ENCODE assay signal across 6 cellular contexts in the genomic region with DNA sequence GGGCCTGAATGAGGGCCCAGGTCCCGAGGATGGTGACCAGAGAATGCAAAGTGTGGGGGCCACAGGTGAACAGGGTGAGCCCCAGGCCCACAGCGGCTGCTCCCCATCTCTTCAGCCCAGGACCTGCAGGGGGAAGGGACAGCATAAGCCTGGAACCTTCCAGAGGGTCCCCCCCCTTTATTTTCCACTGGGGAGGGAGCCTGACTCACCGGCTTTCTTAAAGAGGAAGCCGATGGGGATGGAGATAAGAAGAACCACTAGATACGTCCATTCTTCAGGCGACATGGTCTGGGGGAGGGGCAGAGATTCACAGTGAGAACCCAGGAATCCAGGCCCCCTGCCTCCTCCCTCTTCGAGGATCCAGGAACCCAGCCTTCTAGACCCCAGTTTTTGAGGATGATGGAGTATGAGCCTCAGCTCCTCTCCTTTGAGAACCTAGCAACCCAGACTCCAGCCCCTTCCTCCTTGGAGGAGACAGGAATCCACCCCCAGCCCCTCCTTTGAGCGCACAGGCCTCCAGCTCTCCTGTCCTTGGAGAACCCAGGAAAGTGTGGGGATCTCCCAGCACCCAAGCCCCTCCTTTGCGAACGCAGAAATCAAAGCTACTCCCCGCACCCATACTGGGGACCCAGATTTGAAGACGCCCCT. TPM values are rescaled to one million over a fixed set of nuclear protein-coding genes. Genes with fewer than 3 reads are reported as not detected.
DNase-seq lines count a peak whose midpoint lies in the region; ATAC-seq, FAIRE-seq and TF ChIP-seq lines count a peak whose summit lies in the region.

No MANE protein-coding gene starts in this region.

- intact Hi-C loops in HepG2 (cut with micrococcal nuclease; ENCODE audit: unreplicated experiment) (no loop called here), uterus (cut with DNase I; ENCODE audit: low total_unique reads) (no loop called here)

- H3K4me3 ChIP-seq in MM.1S (ENCODE audit: low read length): peak overlapping the region; percentile 71
- H3K4me3 ChIP-seq in HepG2 (replicated peaks in 1 of 3; ENCODE audit: insufficient read depth in 1 of 3, low read depth in 2 of 3, low read length in 3 of 3): peak overlapping the region; percentile 73 to 88 (median 74)
- peak overlapping the region; percentile 53 to 63 for H3K4me3 ChIP-seq in uterus

- DNase-seq in MM.1S (no peak), HepG2 (ENCODE audit: low spot score) (no peak), uterus (peak in 1 of 2 donors; percentile 43), GM13976 (ENCODE audit: low spot score) (no peak), NCI-H526 treated with DMSO at 0.1 percent for 48 hours (lab: John Stamatoyannopoulos, UW) (no peak)
- peak; percentile 72 to 73 for DNase-seq in activated T-cell treated with anti-CD3 and anti-CD28 coated beads, Interleukin-2, amount 50 U/mL, for 48 hours

- FAIRE-seq in HepG2 (lab: Jason Lieb, UNC): no peak

- H3K79me2 ChIP-seq in MM.1S (ENCODE audit: low read length) (peaks cover 30% of the 10 kb centered on the region), HepG2 (ENCODE audit: insufficient read depth, low read length) (peaks cover 25% of the 10 kb centered on the region)

- in situ Hi-C loops in HepG2 (cut with HindIII; ENCODE audit: extremely low pct_ligation_motif_present, low pct_unique_long_range_greater_than_20kb) (no loop called here), GM13976 (cut with MboI; ENCODE audit: low sequenced_read_pairs, unreplicated experiment) (no loop called here)

- H3K36me3 ChIP-seq in MM.1S (replicated peaks; ENCODE audit: insufficient read depth, low read length): no peaks in the 10 kb centered on the region
- H3K36me3 ChIP-seq in HepG2 (replicated peaks in 1 of 2; ENCODE audit: control insufficient read depth in 1 of 2, insufficient read depth in 2 of 2, low read length in 2 of 2): peaks cover 3 to 17% of the 10 kb centered on the region in 2 experiments; a peak in 4 of 5 replicates
- no peaks in the 10 kb centered on the region for H3K36me3 ChIP-seq in uterus

- H3K27ac ChIP-seq in MM.1S (ENCODE audit: low read length) (no peak overlapping the region), HepG2 (ENCODE audit: extremely low read length, insufficient read depth, low read length) (peak overlapping the region; percentile 96), uterus (peak overlapping the region; percentile 98)

- H3K27me3 ChIP-seq in MM.1S (replicated peaks; ENCODE audit: insufficient read depth, low read length) (no peaks in the 10 kb centered on the region), HepG2 (ENCODE audit: control insufficient read depth in 1 of 2, insufficient read depth in 2 of 2, low read length in 2 of 2) (no peaks in the 10 kb centered on the region), uterus (no peaks in the 10 kb centered on the region)

- TF ChIP-seq POLR2A in HepG2 (IDR thresholded peaks at IDR 0.05; ENCODE audit: insufficient read depth in 1 of 2, low read depth in 2 of 2, low read length in 2 of 2) (no peak), uterus (IDR thresholded peaks at IDR 0.05) (no peak)

- H3F3A ChIP-seq in MM.1S (ENCODE audit: insufficient read depth, low read length): no peaks in the 10 kb centered on the region

- TF ChIP-seq EP300 in HepG2 (IDR thresholded peaks at IDR 0.05; ENCODE audit: low read depth in 2 of 2, low read length in 2 of 2) (no peak), HepG2 (CRISPR knock-in tag; IDR thresholded peaks at IDR 0.05; ENCODE audit: borderline replicate concordance) (no peak)

- H3K9me3 ChIP-seq in MM.1S (replicated peaks; ENCODE audit: insufficient read depth, low read length) (no peaks in the 10 kb centered on the region), HepG2 (ENCODE audit: low read length) (no peaks in the 10 kb centered on the region), uterus (no peaks in the 10 kb centered on the region)

- H3K9me2 ChIP-seq in MM.1S (replicated peaks; ENCODE audit: insufficient read depth, low read length): no peaks in the 10 kb centered on the region

- ATAC-seq in HepG2: no peak

- no peak overlapping the region for H2AFZ ChIP-seq in MM.1S (ENCODE audit: low read length)
- H2AFZ ChIP-seq in HepG2 (ENCODE audit: low read length): no peak overlapping the region

- H3K4me2 ChIP-seq in MM.1S (ENCODE audit: low read depth, low read length) (peak overlapping the region; percentile 71), HepG2 (ENCODE audit: low read depth, low read length) (peak overlapping the region; percentile 95)

- H3K9ac ChIP-seq in MM.1S (ENCODE audit: low read length) (peak overlapping the region; percentile 92; the same call in 1 of the 2 replicates), HepG2 (ENCODE audit: insufficient read depth, low read depth, low read length) (peak overlapping the region; percentile 79)

- H3K4me1 ChIP-seq in MM.1S (ENCODE audit: low read length) (peaks cover 14% of the 10 kb centered on the region), HepG2 (ENCODE audit: insufficient read depth, low read length) (peaks cover 40% of the 10 kb centered on the region), uterus (peaks cover 0 to 17% of the 10 kb centered on the region in 2 donors)

- no peak for TF ChIP-seq RAD21 in HepG2 (CRISPR knock-in tag; IDR thresholded peaks at IDR 0.05)

- no peaks in the 10 kb centered on the region for H4K20me1 ChIP-seq in MM.1S (ENCODE audit: insufficient read depth, low read length)
- H4K20me1 ChIP-seq in HepG2 (ENCODE audit: insufficient read depth, low read length): no peaks in the 10 kb centered on the region

- POLR2A ChIA-PET in HepG2 (lab: Yijun Ruan, JAX): interaction anchor here (1.2 to 4.9 kb wide), 10 partner anchors 14 to 260 kb away, joined by 3 to 306 read pairs (median 12); a partner anchor contains a TSS

- TF ChIP-seq CTCF in MM.1S (IDR thresholded peaks at IDR 0.05; ENCODE audit: low read length): no peak
- TF ChIP-seq CTCF in HepG2 (CRISPR knock-in tag; IDR thresholded peaks at IDR 0.05): no peak
- no peak for TF ChIP-seq CTCF in uterus (IDR thresholded peaks at IDR 0.05)
- no peak for TF ChIP-seq CTCF in GM13976 (IDR thresholded peaks at IDR 0.05; ENCODE audit: borderline replicate concordance, control extremely low read depth, extremely low read depth, insufficient read depth, missing control alignments)

- WGBS in HepG2 (ENCODE audit: low lambda C conversion rate): 55% methylated on average over 10 of the region's 12 CpGs

- TSS peak; percentile 48 for BruUV-seq in HepG2 (replicated peaks; lab: Mats Ljungman, UMichigan)

- CTCF ChIA-PET in HepG2 (lab: Yijun Ruan, JAX; ENCODE audit: low intra/inter-chr PET ratio, low total read pairs): interaction anchor here (2.0 kb wide), 1 partner anchor 43 kb away, joined by 7 read pairs; no protein-coding TSS in a partner anchor

RNA-seq across cellular contexts. Expression of a gene that starts 1.0 kb away (rescaled TPM):
- total RNA-seq in HepG2 (2016; rRNA removed; fragmentation: Illumina TruSeq; extraction: Trizol): 9.0 and 22.2 TPM in 2 replicates
- 6.0 and 7.0 TPM in 2 replicates for total RNA-seq in HepG2 (2016; cell fraction: cytosol; rRNA removed; fragmentation: Illumina TruSeq; extraction: Trizol; ENCODE audit: low read depth)
- total RNA-seq in HepG2 (2016; cell fraction: insoluble cytoplasmic fraction; rRNA removed; fragmentation: Illumina TruSeq; extraction: Trizol): 9.8 and 24.6 TPM in 2 replicates
- 10.9 and 16.4 TPM in 2 replicates for total RNA-seq in HepG2 (2016; cell fraction: membrane; rRNA removed; fragmentation: Illumina TruSeq; extraction: Trizol)
- total RNA-seq in HepG2 (2016; cell fraction: nucleus; rRNA removed; fragmentation: Illumina TruSeq; extraction: Trizol): 22.1 and 22.7 TPM in 2 replicates
- 25.5 and 42.2 TPM in 2 replicates for polyA plus RNA-seq in HepG2 (2011; rRNA removed)
- 14.0 and 19.6 TPM in 2 replicates for polyA plus RNA-seq in HepG2 (2011; cell fraction: cytosol; rRNA removed)
- polyA plus RNA-seq in HepG2 (2011; cell fraction: nucleus; rRNA removed): 62.9 and 70.0 TPM in 2 replicates
- 26.2 and 43.9 TPM in 2 replicates for polyA plus RNA-seq in HepG2 (2012)
- polyA plus RNA-seq in HepG2 (2016; cell fraction: cytosol; fragmentation: Illumina TruSeq; extraction: Trizol; ENCODE audit: low read depth): 5.9 and 6.3 TPM in 2 replicates
- 14.0 and 15.8 TPM in 2 replicates for polyA plus RNA-seq in HepG2 (2016; cell fraction: insoluble cytoplasmic fraction; fragmentation: Illumina TruSeq; extraction: Trizol; ENCODE audit: low read depth)
- polyA plus RNA-seq in HepG2 (2016; cell fraction: membrane; fragmentation: Illumina TruSeq; extraction: Trizol; ENCODE audit: low read depth): 15.2 and 15.3 TPM in 2 replicates
- polyA plus RNA-seq in HepG2 (2016; cell fraction: nucleus; fragmentation: Illumina TruSeq; extraction: Trizol; ENCODE audit: insufficient read depth, low read depth): 55.8 and 59.3 TPM in 2 replicates
- 43.8 and 78.6 TPM in 2 replicates for polyA minus RNA-seq in HepG2 (2011; rRNA and poly(A)+ RNA removed; ENCODE audit: low replicate concordance)
- polyA minus RNA-seq in HepG2 (2011; cell fraction: cytosol; rRNA and poly(A)+ RNA removed): 25.2 and 27.9 TPM in 2 replicates
- polyA minus RNA-seq in HepG2 (2011; cell fraction: nucleus; rRNA and poly(A)+ RNA removed): 11.7 and 13.1 TPM in 2 replicates
- total RNA-seq in uterus: 10 to 100 TPM in 3 of 4 donors, 1 to 10 TPM in 1; 5.3 to 47.8 (median 19.2) TPM

RNA-seq across cellular contexts. Expression of a gene that starts 2.8 kb away (rescaled TPM):
- total RNA-seq in HepG2 (2016; rRNA removed; fragmentation: Illumina TruSeq; extraction: Trizol) (64.8 and 65.4 TPM in 2 replicates), uterus (10 to 100 TPM; 13.1 to 66.4 (median 32.2) TPM)
- 15.4 and 16.0 TPM in 2 replicates for total RNA-seq in HepG2 (2016; cell fraction: cytosol; rRNA removed; fragmentation: Illumina TruSeq; extraction: Trizol; ENCODE audit: low read depth)
- 63.3 and 68.4 TPM in 2 replicates for total RNA-seq in HepG2 (2016; cell fraction: insoluble cytoplasmic fraction; rRNA removed; fragmentation: Illumina TruSeq; extraction: Trizol)
- total RNA-seq in HepG2 (2016; cell fraction: membrane; rRNA removed; fragmentation: Illumina TruSeq; extraction: Trizol): 33.2 and 37.1 TPM in 2 replicates
- total RNA-seq in HepG2 (2016; cell fraction: nucleus; rRNA removed; fragmentation: Illumina TruSeq; extraction: Trizol): 20.1 and 23.9 TPM in 2 replicates
- 55.1 and 62.6 TPM in 2 replicates for polyA plus RNA-seq in HepG2 (2011; rRNA removed)
- polyA plus RNA-seq in HepG2 (2011; cell fraction: cytosol; rRNA removed): 64.8 and 96.9 TPM in 2 replicates
- polyA plus RNA-seq in HepG2 (2011; cell fraction: nucleus; rRNA removed): 39.4 and 39.7 TPM in 2 replicates
- 36.9 and 37.0 TPM in 2 replicates for polyA plus RNA-seq in HepG2 (2012)
- 19.8 and 21.5 TPM in 2 replicates for polyA plus RNA-seq in HepG2 (2016; cell fraction: cytosol; fragmentation: Illumina TruSeq; extraction: Trizol; ENCODE audit: low read depth)
- 66.3 and 66.4 TPM in 2 replicates for polyA plus RNA-seq in HepG2 (2016; cell fraction: insoluble cytoplasmic fraction; fragmentation: Illumina TruSeq; extraction: Trizol; ENCODE audit: low read depth)
- polyA plus RNA-seq in HepG2 (2016; cell fraction: membrane; fragmentation: Illumina TruSeq; extraction: Trizol; ENCODE audit: low read depth): 28.2 and 30.6 TPM in 2 replicates
- 31.1 and 43.4 TPM in 2 replicates for polyA plus RNA-seq in HepG2 (2016; cell fraction: nucleus; fragmentation: Illumina TruSeq; extraction: Trizol; ENCODE audit: insufficient read depth, low read depth)
- 43.3 and 70.9 TPM in 2 replicates for polyA minus RNA-seq in HepG2 (2011; rRNA and poly(A)+ RNA removed; ENCODE audit: low replicate concordance)
- 29.5 and 30.6 TPM in 2 replicates for polyA minus RNA-seq in HepG2 (2011; cell fraction: cytosol; rRNA and poly(A)+ RNA removed)
- polyA minus RNA-seq in HepG2 (2011; cell fraction: nucleus; rRNA and poly(A)+ RNA removed): 10.3 and 10.7 TPM in 2 replicates

RNA-seq across cellular contexts. Expression of a gene that starts 12.3 kb away (rescaled TPM):
- 1,411 and 1,450 TPM in 2 replicates for total RNA-seq in HepG2 (2016; rRNA removed; fragmentation: Illumina TruSeq; extraction: Trizol)
- total RNA-seq in HepG2 (2016; cell fraction: cytosol; rRNA removed; fragmentation: Illumina TruSeq; extraction: Trizol; ENCODE audit: low read depth): 1,847 and 2,095 TPM in 2 replicates
- 1,493 and 1,495 TPM in 2 replicates for total RNA-seq in HepG2 (2016; cell fraction: insoluble cytoplasmic fraction; rRNA removed; fragmentation: Illumina TruSeq; extraction: Trizol)
- total RNA-seq in HepG2 (2016; cell fraction: membrane; rRNA removed; fragmentation: Illumina TruSeq; extraction: Trizol): 2,859 and 2,975 TPM in 2 replicates
- total RNA-seq in HepG2 (2016; cell fraction: nucleus; rRNA removed; fragmentation: Illumina TruSeq; extraction: Trizol): 574 and 605 TPM in 2 replicates
- 2,903 and 3,161 TPM in 2 replicates for polyA plus RNA-seq in HepG2 (2011; rRNA removed)
- polyA plus RNA-seq in HepG2 (2011; cell fraction: cytosol; rRNA removed): 3,446 and 4,669 TPM in 2 replicates
- polyA plus RNA-seq in HepG2 (2011; cell fraction: nucleus; rRNA removed): 1,154 and 1,198 TPM in 2 replicates
- polyA plus RNA-seq in HepG2 (2012): 2,294 and 3,529 TPM in 2 replicates
- polyA plus RNA-seq in HepG2 (2016; cell fraction: cytosol; fragmentation: Illumina TruSeq; extraction: Trizol; ENCODE audit: low read depth): 2,882 and 3,077 TPM in 2 replicates
- polyA plus RNA-seq in HepG2 (2016; cell fraction: insoluble cytoplasmic fraction; fragmentation: Illumina TruSeq; extraction: Trizol; ENCODE audit: low read depth): 1,450 and 1,632 TPM in 2 replicates
- 3,325 and 3,445 TPM in 2 replicates for polyA plus RNA-seq in HepG2 (2016; cell fraction: membrane; fragmentation: Illumina TruSeq; extraction: Trizol; ENCODE audit: low read depth)
- polyA plus RNA-seq in HepG2 (2016; cell fraction: nucleus; fragmentation: Illumina TruSeq; extraction: Trizol; ENCODE audit: insufficient read depth, low read depth): 1,079 and 1,215 TPM in 2 replicates
- 647 and 719 TPM in 2 replicates for polyA minus RNA-seq in HepG2 (2011; rRNA and poly(A)+ RNA removed; ENCODE audit: low replicate concordance)
- polyA minus RNA-seq in HepG2 (2011; cell fraction: cytosol; rRNA and poly(A)+ RNA removed): 352 and 390 TPM in 2 replicates
- polyA minus RNA-seq in HepG2 (2011; cell fraction: nucleus; rRNA and poly(A)+ RNA removed): 215 and 249 TPM in 2 replicates
- 1,000 to 10,000 TPM; 1,240 to 3,586 (median 2,088) TPM for total RNA-seq in uterus

RNA-seq across cellular contexts. Expression of a gene that starts 15.4 kb away (rescaled TPM):
- total RNA-seq in HepG2 (2016; rRNA removed; fragmentation: Illumina TruSeq; extraction: Trizol) (0.24 TPM in 1 of 2 replicates, not detected in the other), uterus (10 to 100 TPM in 1 of 4 donors, 1 to 10 TPM in 2, not detected in 1; 1.3 to 31.0 (median 3.0) TPM)
- total RNA-seq in HepG2 (2016; cell fraction: cytosol; rRNA removed; fragmentation: Illumina TruSeq; extraction: Trizol; ENCODE audit: low read depth): not detected in 2 replicates
- 0.15 TPM in 1 of 2 replicates, not detected in the other for total RNA-seq in HepG2 (2016; cell fraction: insoluble cytoplasmic fraction; rRNA removed; fragmentation: Illumina TruSeq; extraction: Trizol)
- 0.41 TPM in 1 of 2 replicates, not detected in the other for total RNA-seq in HepG2 (2016; cell fraction: membrane; rRNA removed; fragmentation: Illumina TruSeq; extraction: Trizol)
- not detected in 2 replicates for total RNA-seq in HepG2 (2016; cell fraction: nucleus; rRNA removed; fragmentation: Illumina TruSeq; extraction: Trizol)
- 0.13 and 0.35 TPM in 2 replicates for polyA plus RNA-seq in HepG2 (2011; rRNA removed)
- 0.08 and 0.15 TPM in 2 replicates for polyA plus RNA-seq in HepG2 (2011; cell fraction: cytosol; rRNA removed)
- 1.8 and 1.9 TPM in 2 replicates for polyA plus RNA-seq in HepG2 (2011; cell fraction: nucleus; rRNA removed)
- 0.41 and 0.86 TPM in 2 replicates for polyA plus RNA-seq in HepG2 (2012)
- polyA plus RNA-seq in HepG2 (2016; cell fraction: cytosol; fragmentation: Illumina TruSeq; extraction: Trizol; ENCODE audit: low read depth): 0.26 TPM in 1 of 2 replicates, not detected in the other
- polyA plus RNA-seq in HepG2 (2016; cell fraction: insoluble cytoplasmic fraction; fragmentation: Illumina TruSeq; extraction: Trizol; ENCODE audit: low read depth): not detected in 2 replicates
- 0.10 and 0.50 TPM in 2 replicates for polyA plus RNA-seq in HepG2 (2016; cell fraction: membrane; fragmentation: Illumina TruSeq; extraction: Trizol; ENCODE audit: low read depth)
- polyA plus RNA-seq in HepG2 (2016; cell fraction: nucleus; fragmentation: Illumina TruSeq; extraction: Trizol; ENCODE audit: insufficient read depth, low read depth): 0.73 TPM in 1 of 2 replicates, not detected in the other
- polyA minus RNA-seq in HepG2 (2011; rRNA and poly(A)+ RNA removed; ENCODE audit: low replicate concordance): 0.12 and 0.35 TPM in 2 replicates
- not detected in 2 replicates for polyA minus RNA-seq in HepG2 (2011; cell fraction: cytosol; rRNA and poly(A)+ RNA removed)
- polyA minus RNA-seq in HepG2 (2011; cell fraction: nucleus; rRNA and poly(A)+ RNA removed): 0.87 TPM in 1 of 2 replicates, not detected in the other

RNA-seq across cellular contexts. Expression of a gene that starts 28.8 kb away (rescaled TPM):
- total RNA-seq in HepG2 (2016; rRNA removed; fragmentation: Illumina TruSeq; extraction: Trizol) (3.8 and 4.0 TPM in 2 replicates), uterus (10 to 100 TPM in 2 of 4 donors, 1 to 10 TPM in 2; 3.7 to 52.8 (median 23.8) TPM)
- total RNA-seq in HepG2 (2016; cell fraction: cytosol; rRNA removed; fragmentation: Illumina TruSeq; extraction: Trizol; ENCODE audit: low read depth): 1.9 and 2.2 TPM in 2 replicates
- total RNA-seq in HepG2 (2016; cell fraction: insoluble cytoplasmic fraction; rRNA removed; fragmentation: Illumina TruSeq; extraction: Trizol): 4.3 and 4.8 TPM in 2 replicates
- total RNA-seq in HepG2 (2016; cell fraction: membrane; rRNA removed; fragmentation: Illumina TruSeq; extraction: Trizol): 1.6 and 1.8 TPM in 2 replicates
- total RNA-seq in HepG2 (2016; cell fraction: nucleus; rRNA removed; fragmentation: Illumina TruSeq; extraction: Trizol): 2.2 and 2.7 TPM in 2 replicates
- 1.8 and 2.0 TPM in 2 replicates for polyA plus RNA-seq in HepG2 (2011; rRNA removed)
- 2.1 and 2.4 TPM in 2 replicates for polyA plus RNA-seq in HepG2 (2011; cell fraction: cytosol; rRNA removed)
- 1.8 and 2.0 TPM in 2 replicates for polyA plus RNA-seq in HepG2 (2011; cell fraction: nucleus; rRNA removed)
- 2.6 TPM in 2 replicates for polyA plus RNA-seq in HepG2 (2012)
- 1.6 TPM in 2 replicates for polyA plus RNA-seq in HepG2 (2016; cell fraction: cytosol; fragmentation: Illumina TruSeq; extraction: Trizol; ENCODE audit: low read depth)
- 4.4 and 4.9 TPM in 2 replicates for polyA plus RNA-seq in HepG2 (2016; cell fraction: insoluble cytoplasmic fraction; fragmentation: Illumina TruSeq; extraction: Trizol; ENCODE audit: low read depth)
- 1.0 TPM in 2 replicates for polyA plus RNA-seq in HepG2 (2016; cell fraction: membrane; fragmentation: Illumina TruSeq; extraction: Trizol; ENCODE audit: low read depth)
- polyA plus RNA-seq in HepG2 (2016; cell fraction: nucleus; fragmentation: Illumina TruSeq; extraction: Trizol; ENCODE audit: insufficient read depth, low read depth): 2.7 and 3.1 TPM in 2 replicates
- polyA minus RNA-seq in HepG2 (2011; rRNA and poly(A)+ RNA removed; ENCODE audit: low replicate concordance): 0.40 and 0.48 TPM in 2 replicates
- 0.79 and 1.1 TPM in 2 replicates for polyA minus RNA-seq in HepG2 (2011; cell fraction: cytosol; rRNA and poly(A)+ RNA removed)
- 1.7 and 1.9 TPM in 2 replicates for polyA minus RNA-seq in HepG2 (2011; cell fraction: nucleus; rRNA and poly(A)+ RNA removed)

Comparison
In these comparisons a context has a peak if more than half of its experiments do, and no peak if none do; other contexts are left out.
1. DNase-seq: peak in activated T-cell treated with anti-CD3 and anti-CD28 coated beads, Interleukin-2, amount 50 U/mL, for 48 hours (2 of 2); none in MM.1S (single experiment), HepG2 (single experiment), GM13976 (single experiment) and NCI-H526 treated with DMSO at 0.1 percent for 48 hours (single experiment).
2. Peak in every context shown above with its lines, with median percentiles within 50 percentile points of each other: H3K4me3 ChIP-seq.